In genomic region chr1:2435091-2435490, GRCh38 we compare ENCODE assay signal across 15 cellular contexts. TPM values are rescaled to one million over a fixed set of nuclear protein-coding genes. Genes with fewer than 3 reads are reported as not detected.
DNase-seq lines count a peak whose midpoint lies in the region; ATAC-seq and TF ChIP-seq lines count a peak whose summit lies in the region.
"Had no signal": no experiment of that assay in that cellular context is flagged by ENCODE, and none has a peak within 500 bp of the region (broad histone marks: within the 10 kb centered on the region; RNA-seq: fewer than 3 reads in every experiment).

No MANE protein-coding gene starts in this region.

- H3K27ac ChIP-seq in BLaER1 (no peak overlapping the region), body of pancreas (no peak overlapping the region), suprapubic skin (no peak overlapping the region)
- H3K27ac ChIP-seq: 22Rv1, A549 had no signal

- intact Hi-C loops in body of pancreas (cut with DNase I), result no loop called here

- TF ChIP-seq EP300 in suprapubic skin (IDR thresholded peaks at IDR 0.05), result no peak

- TF ChIP-seq CTCF in body of pancreas (IDR thresholded peaks at IDR 0.05) (no peak), suprapubic skin (IDR thresholded peaks at IDR 0.05) (no peak)

- 40 to 41% methylated on average over 1 to 9 of the region's 9 CpGs for WGBS in body of pancreas, 2 donors
- WGBS in suprapubic skin, result 61% methylated on average over 2 of the region's 9 CpGs

- H4K20me1 ChIP-seq in BLaER1, result no peaks in the 10 kb centered on the region

- peak overlapping the region; percentile 40 for H3K27ac Mint-ChIP-seq in stimulated activated effector memory CD8-positive, alpha-beta T cell treated with anti-CD3 and anti-CD28 coated beads, Interleukin-12 subunit alpha, Interleukin-12 subunit beta, amount 100 ng/mL, for 72 hours
- H3K27ac Mint-ChIP-seq: CD8-positive, alpha-beta T cell had no signal

- ATAC-seq in body of pancreas, result peak; percentile 21
- no peak for ATAC-seq in stimulated activated effector memory CD8-positive, alpha-beta T cell treated with anti-CD3 and anti-CD28 coated beads, Interleukin-12 subunit alpha, Interleukin-12 subunit beta, amount 100 ng/mL, for 72 hours
- ATAC-seq: CD8-positive, alpha-beta T cell had no signal

- no peaks in the 10 kb centered on the region for H3K36me3 ChIP-seq in BLaER1
- no peaks in the 10 kb centered on the region for H3K36me3 ChIP-seq in body of pancreas (replicated peaks in 1 of 2; ENCODE audit: insufficient read depth in 1 of 2, low read depth in 2 of 2)
- H3K36me3 ChIP-seq in suprapubic skin, result no peaks in the 10 kb centered on the region
- H3K36me3 ChIP-seq: HAP-1 had no signal

- DNase-seq in NCI-H146 (lab: John Stamatoyannopoulos, UW) (peak; percentile 56), NCI-H146 treated with DMSO at 0.1 percent for 48 hours (lab: John Stamatoyannopoulos, UW; ENCODE audit: unreplicated experiment) (no peak), body of pancreas (no peak), NCI-H446 (lab: John Stamatoyannopoulos, UW) (no peak), suprapubic skin (ENCODE audit: low spot score in 2 of 2) (no peak)
- no peak for DNase-seq in stimulated activated effector memory CD8-positive, alpha-beta T cell treated with anti-CD3 and anti-CD28 coated beads, Interleukin-12 subunit alpha, Interleukin-12 subunit beta, amount 100 ng/mL, for 72 hours (ENCODE audit: low spot score in 2 of 2)
- DNase-seq: AML-193; Calu3; CD8-positive, alpha-beta T cell; DMS79 treated with DMSO at 0.1 percent for 48 hours; GF-D8 had no signal

- H3K4me1 Mint-ChIP-seq in stimulated activated effector memory CD8-positive, alpha-beta T cell treated with anti-CD3 and anti-CD28 coated beads, Interleukin-12 subunit alpha, Interleukin-12 subunit beta, amount 100 ng/mL, for 72 hours, result peaks cover 15% of the 10 kb centered on the region

- H3K36me3 Mint-ChIP-seq in stimulated activated effector memory CD8-positive, alpha-beta T cell treated with anti-CD3 and anti-CD28 coated beads, Interleukin-12 subunit alpha, Interleukin-12 subunit beta, amount 100 ng/mL, for 72 hours, result no peaks in the 10 kb centered on the region
- H3K36me3 Mint-ChIP-seq: CD8-positive, alpha-beta T cell had no signal

- H3K9me3 ChIP-seq in BLaER1 (peaks cover 2% of the 10 kb centered on the region), body of pancreas (no peaks in the 10 kb centered on the region), suprapubic skin (no peaks in the 10 kb centered on the region)
- H3K9me3 ChIP-seq: A549, HAP-1 had no signal

- H3K27me3 ChIP-seq in BLaER1 (peaks cover 18% of the 10 kb centered on the region), body of pancreas (no peaks in the 10 kb centered on the region), suprapubic skin (peaks cover 48% of the 10 kb centered on the region)

- H3K9me3 Mint-ChIP-seq in stimulated activated effector memory CD8-positive, alpha-beta T cell treated with anti-CD3 and anti-CD28 coated beads, Interleukin-12 subunit alpha, Interleukin-12 subunit beta, amount 100 ng/mL, for 72 hours, result no peaks in the 10 kb centered on the region
- H3K9me3 Mint-ChIP-seq: CD8-positive, alpha-beta T cell had no signal

- TF ChIP-seq POLR2A in body of pancreas (IDR thresholded peaks at IDR 0.05) (no peak), suprapubic skin (IDR thresholded peaks at IDR 0.05) (no peak)

- H3K9ac ChIP-seq in BLaER1, result no peak overlapping the region

- no peak overlapping the region for H3K4me3 Mint-ChIP-seq in stimulated activated effector memory CD8-positive, alpha-beta T cell treated with anti-CD3 and anti-CD28 coated beads, Interleukin-12 subunit alpha, Interleukin-12 subunit beta, amount 100 ng/mL, for 72 hours
- H3K4me3 Mint-ChIP-seq: CD8-positive, alpha-beta T cell had no signal

- H3K4me2 ChIP-seq in BLaER1, result peak overlapping the region; percentile 43
- H3K4me2 ChIP-seq: A549 had no signal

- H3K4me3 ChIP-seq in BLaER1 (no peak overlapping the region), body of pancreas (no peak overlapping the region), suprapubic skin (no peak overlapping the region)
- H3K4me3 ChIP-seq: A549, HAP-1 had no signal

- H3K4me1 ChIP-seq in BLaER1, result peaks cover 94% of the 10 kb centered on the region
- H3K4me1 ChIP-seq in body of pancreas, result no peaks in the 10 kb centered on the region
- H3K4me1 ChIP-seq in suprapubic skin, result peaks cover 29% of the 10 kb centered on the region
- H3K4me1 ChIP-seq: A549, HAP-1 had no signal

RNA-seq across cellular contexts. Expression of gene PEX10, which starts 22.7 kb away (rescaled TPM):
- 10 to 100 TPM; 18.1 to 26.5 TPM for total RNA-seq in body of pancreas
- total RNA-seq in suprapubic skin, result 10 to 100 TPM; 16.2 to 39.2 (median 27.3) TPM

RNA-seq across cellular contexts. Expression of gene PLCH2, which starts 41.0 kb away (rescaled TPM):
- total RNA-seq in body of pancreas (10 to 100 TPM in 1 of 2 donors, 1 to 10 TPM in 1; 5.7 to 27.4 TPM), suprapubic skin (100 to 1,000 TPM in 3 of 4 donors, 10 to 100 TPM in 1; 83.3 to 324 (median 130) TPM)

RNA-seq across cellular contexts. Expression of gene RER1, which starts 43.5 kb away (rescaled TPM):
- total RNA-seq in body of pancreas (10 to 100 TPM; 50.3 to 57.7 TPM), suprapubic skin (10 to 100 TPM; 56.9 to 86.5 (median 81.4) TPM)

RNA-seq across cellular contexts. Expression of gene MORN1, which starts 43.7 kb away (rescaled TPM):
- total RNA-seq in body of pancreas, result 10 to 100 TPM in 1 of 2 donors, 1 to 10 TPM in 1; 7.0 to 17.8 TPM
- 10 to 100 TPM in 2 of 4 donors, 1 to 10 TPM in 2; 5.7 to 13.4 (median 8.5) TPM for total RNA-seq in suprapubic skin
